In the genomic region with DNA sequence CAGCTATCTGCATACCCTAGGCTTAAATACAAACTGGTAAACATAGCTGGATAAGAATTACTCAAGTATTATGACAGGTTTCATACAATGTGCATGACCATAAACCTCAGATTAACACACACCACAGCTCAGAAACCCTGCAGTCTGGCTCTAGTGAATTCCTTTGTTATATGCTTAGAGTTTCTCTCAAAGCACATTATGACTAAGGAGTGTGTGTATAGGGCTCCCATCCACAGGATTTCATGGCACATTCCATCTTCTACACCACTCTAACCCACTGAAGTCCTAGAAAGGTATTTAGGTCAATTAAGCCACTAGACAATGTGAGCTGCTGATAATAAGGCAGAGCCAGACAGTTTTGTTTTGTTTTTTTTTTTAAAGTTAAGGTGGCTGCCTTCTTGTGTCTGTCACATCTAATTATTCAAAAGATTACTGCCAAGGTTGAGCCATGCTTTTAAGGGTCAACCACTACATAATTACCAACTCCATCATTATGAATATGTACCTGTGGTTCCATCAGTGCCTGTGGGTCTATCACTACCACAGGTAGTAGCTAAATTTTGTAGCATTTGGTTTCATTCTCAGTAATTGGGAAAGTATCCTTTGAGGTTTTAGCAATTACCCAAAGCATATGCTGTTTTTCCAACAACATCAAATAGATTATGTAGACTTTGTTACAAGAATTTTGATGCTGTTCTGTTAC, we compare ENCODE assay signal across 11 cellular contexts.
DNase-seq lines count a peak whose midpoint lies in the region; ATAC-seq and TF ChIP-seq lines count a peak whose summit lies in the region.
"Had no signal": no experiment of that assay in that cellular context is flagged by ENCODE, and none has a peak within 500 bp of the region (broad histone marks: within the 10 kb centered on the region; RNA-seq: fewer than 3 reads in every experiment).

No MANE protein-coding gene starts in this region.

- H3K4me1 ChIP-seq in tibial nerve (no peaks in the 10 kb centered on the region), ascending aorta (no peaks in the 10 kb centered on the region)

- H3K27me3 ChIP-seq in tibial nerve = no peaks in the 10 kb centered on the region
- no peaks in the 10 kb centered on the region for H3K27me3 ChIP-seq in ascending aorta

- no peak overlapping the region for H3K27ac Mint-ChIP-seq in activated naive CD8-positive, alpha-beta T cell treated with anti-CD3 and anti-CD28 coated beads, Interleukin-2, amount 50 U/mL, for 24 hours
- no peak overlapping the region for H3K27ac Mint-ChIP-seq in activated naive CD8-positive, alpha-beta T cell treated with anti-CD3 and anti-CD28 coated beads for 36 hours
- H3K27ac Mint-ChIP-seq: CD14-positive monocyte had no signal

- peaks cover 3% of the 10 kb centered on the region for H3K9me3 Mint-ChIP-seq in activated naive CD8-positive, alpha-beta T cell treated with anti-CD3 and anti-CD28 coated beads, Interleukin-2, amount 50 U/mL, for 24 hours
- H3K9me3 Mint-ChIP-seq in activated naive CD8-positive, alpha-beta T cell treated with anti-CD3 and anti-CD28 coated beads for 36 hours = peaks cover 13% of the 10 kb centered on the region

- peak; percentile 61 for ATAC-seq in activated naive CD8-positive, alpha-beta T cell treated with anti-CD3 and anti-CD28 coated beads, Interleukin-2, amount 50 U/mL, for 24 hours
- peak; percentile 86 for ATAC-seq in HG03432 (IDR thresholded peaks at IDR 0.05; ENCODE audit: unreplicated experiment)
- ATAC-seq: HepG2 had no signal

- TF ChIP-seq EP300 in tibial nerve (IDR thresholded peaks at IDR 0.05) = no peak

- DNase-seq in activated naive CD8-positive, alpha-beta T cell treated with anti-CD3 and anti-CD28 coated beads, Interleukin-2, amount 50 U/mL, for 24 hours = no peak
- DNase-seq in activated naive CD8-positive, alpha-beta T cell treated with anti-CD3 and anti-CD28 coated beads for 36 hours = no peak
- peak; percentile 56 for DNase-seq in epithelial cell of prostate (ENCODE audit: low read depth, low spot score)
- DNase-seq in tibial nerve (ENCODE audit: low spot score in 2 of 2) = no peak
- DNase-seq in head of caudate nucleus = no peak
- no peak for DNase-seq in ascending aorta (ENCODE audit: low spot score in 2 of 2)
- DNase-seq: kidney had no signal

- H3K27ac ChIP-seq in epithelial cell of prostate (peak overlapping the region; percentile 19), temporal lobe (ENCODE audit: low read depth, low read length) (peak overlapping the region; percentile 22), tibial nerve (no peak overlapping the region), ascending aorta (no peak overlapping the region)

- H3K4me1 Mint-ChIP-seq in activated naive CD8-positive, alpha-beta T cell treated with anti-CD3 and anti-CD28 coated beads, Interleukin-2, amount 50 U/mL, for 24 hours = peaks cover 8% of the 10 kb centered on the region
- H3K4me1 Mint-ChIP-seq in activated naive CD8-positive, alpha-beta T cell treated with anti-CD3 and anti-CD28 coated beads for 36 hours = peaks cover 7% of the 10 kb centered on the region
- H3K4me1 Mint-ChIP-seq: CD14-positive monocyte had no signal

- H3K4me3 ChIP-seq in tibial nerve (no peak overlapping the region), ascending aorta (no peak overlapping the region)

- no peak overlapping the region for H3K4me3 Mint-ChIP-seq in activated naive CD8-positive, alpha-beta T cell treated with anti-CD3 and anti-CD28 coated beads, Interleukin-2, amount 50 U/mL, for 24 hours
- no peak overlapping the region for H3K4me3 Mint-ChIP-seq in activated naive CD8-positive, alpha-beta T cell treated with anti-CD3 and anti-CD28 coated beads for 36 hours
- H3K4me3 Mint-ChIP-seq: CD14-positive monocyte had no signal

- no peak for TF ChIP-seq POLR2A in tibial nerve (IDR thresholded peaks at IDR 0.05)

- TF ChIP-seq CTCF in tibial nerve (IDR thresholded peaks at IDR 0.05) = no peak
- no peak for TF ChIP-seq CTCF in ascending aorta (IDR thresholded peaks at IDR 0.05)

- H3K36me3 Mint-ChIP-seq in activated naive CD8-positive, alpha-beta T cell treated with anti-CD3 and anti-CD28 coated beads, Interleukin-2, amount 50 U/mL, for 24 hours (ENCODE audit: low read depth) = no peaks in the 10 kb centered on the region
- no peaks in the 10 kb centered on the region for H3K36me3 Mint-ChIP-seq in activated naive CD8-positive, alpha-beta T cell treated with anti-CD3 and anti-CD28 coated beads for 36 hours

- H3K36me3 ChIP-seq in tibial nerve = no peaks in the 10 kb centered on the region
- no peaks in the 10 kb centered on the region for H3K36me3 ChIP-seq in ascending aorta

- H3K9me3 ChIP-seq in tibial nerve (peaks cover 0 to 23% (median 0%) of the 10 kb centered on the region in 4 donors), ascending aorta (peaks cover 0 to 20% of the 10 kb centered on the region in 2 donors)

- H3K27me3 Mint-ChIP-seq in activated naive CD8-positive, alpha-beta T cell treated with anti-CD3 and anti-CD28 coated beads, Interleukin-2, amount 50 U/mL, for 24 hours = no peaks in the 10 kb centered on the region
- peaks cover 10% of the 10 kb centered on the region for H3K27me3 Mint-ChIP-seq in activated naive CD8-positive, alpha-beta T cell treated with anti-CD3 and anti-CD28 coated beads for 36 hours

- intact Hi-C loops in head of caudate nucleus (cut with DNase I) = no loop called here
- intact Hi-C loops in ascending aorta (cut with DNase I) = no loop called here

Comparison
In these comparisons a context has a peak if more than half of its experiments do, and no peak if none do; other contexts are left out.
1. H3K27ac ChIP-seq: peak in epithelial cell of prostate (single experiment) and temporal lobe (single experiment); none in tibial nerve (0 of 4) and ascending aorta (0 of 2).